Comparison of ENCODE assay signal across 8 cellular contexts in the genomic region with DNA sequence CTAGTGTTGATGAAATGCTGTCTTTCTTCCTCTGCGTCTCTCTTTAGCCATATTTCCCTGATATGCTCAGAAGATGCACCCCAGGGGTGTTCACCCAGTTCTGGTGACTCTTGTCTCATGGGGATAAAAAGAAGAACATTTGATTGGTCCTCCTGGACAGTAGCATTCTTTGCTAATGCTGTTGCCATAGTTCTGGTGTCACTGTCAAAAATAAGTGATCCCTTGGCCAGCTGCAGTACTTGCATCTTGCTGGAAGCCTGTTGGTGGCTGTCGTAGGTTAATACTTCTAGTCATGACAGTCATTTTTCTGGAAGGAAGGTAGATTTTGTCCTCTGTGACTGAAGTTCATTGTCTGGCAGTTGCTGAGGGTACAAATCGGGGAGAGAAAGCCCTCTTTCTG.
"Had no signal": no experiment of that assay in that cellular context is flagged by ENCODE, and none has a peak within 500 bp of the region (broad histone marks: within the 10 kb centered on the region; RNA-seq: fewer than 3 reads in every experiment).

No MANE protein-coding gene starts in this region.

- FAIRE-seq: HepG2 had no signal

- H3K4me3 ChIP-seq: GM23248 had no signal

- H3K4me2 ChIP-seq: KMS-11 had no signal

- ATAC-seq: HepG2 had no signal

- H3K9ac ChIP-seq: GM23248, KMS-11 had no signal

- DNase-seq: GM23248, GOT3, H7, HCEC 1CT, KBM-7 had no signal

- H2AFZ ChIP-seq: GM23248 had no signal

- H3K27ac ChIP-seq: GM23248, HL-60, KMS-11 had no signal
